Comparison of ENCODE assay signal across 24 cellular contexts in the genomic region with DNA sequence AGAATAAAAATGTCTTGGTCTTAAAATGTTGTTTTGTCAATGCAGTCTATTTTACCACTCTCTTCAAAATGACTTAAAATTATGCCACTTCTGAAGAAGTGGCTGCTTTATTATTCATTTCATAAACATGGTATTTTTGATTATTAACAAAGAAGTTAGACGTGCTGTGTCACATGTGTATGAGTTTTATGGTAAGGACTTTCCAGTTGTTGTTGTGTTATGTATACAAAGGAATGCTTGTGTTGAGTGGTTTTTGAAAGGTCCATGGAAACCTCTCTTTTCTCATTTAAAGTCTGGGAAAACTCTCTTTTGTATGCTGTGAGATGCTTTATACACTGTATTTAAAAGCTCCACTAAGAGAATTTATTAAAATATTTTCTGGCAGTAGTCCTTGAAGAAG.
"Had no signal": no experiment of that assay in that cellular context is flagged by ENCODE, and none has a peak within 500 bp of the region (broad histone marks: within the 10 kb centered on the region; RNA-seq: fewer than 3 reads in every experiment).

No MANE protein-coding gene starts in this region.

- H3K36me3 ChIP-seq: thoracic aorta, thyroid gland, transverse colon, upper lobe of right lung, uterus had no signal

- DNase-seq: stimulated activated CD4-positive, alpha-beta T cell treated with anti-CD3 and anti-CD28 coated beads, Interleukin-2, amount 100 ng/mL, for 48 hours; stimulated activated CD4-positive, alpha-beta T cell treated with anti-CD3 and anti-CD28 coated beads, Interleukin-4, amount 100 ng/mL, for 1 hour; stimulated activated CD4-positive, alpha-beta T cell treated with anti-CD3 and anti-CD28 coated beads, Interleukin-4, amount 100 ng/mL, for 24 hours; stimulated activated CD4-positive, alpha-beta T cell treated with anti-CD3 and anti-CD28 coated beads, Interleukin-4, amount 100 ng/mL, for 4 hours; stimulated activated CD8-positive, alpha-beta memory T cell treated with anti-CD3 and anti-CD28 coated beads, Interleukin-4, amount 100 ng/mL, for 48 hours; stimulated activated naive B cell treated with anti-CD40 and anti-IgM and Interleukin-4, amounts not matched to agents 10 μg/mL and 1 μg/mL and 100 μg/mL, for 72 hours; stimulated activated naive CD4-positive, alpha-beta T cell; stimulated activated naive CD4-positive, alpha-beta T cell treated with Interleukin-2 at 50 U/mL for 16 hours; stimulated activated naive CD8-positive, alpha-beta T cell treated with anti-CD3 and anti-CD28 coated beads, Interleukin-15, amount 100 ng/mL, for 72 hours; stimulated activated naive CD8-positive, alpha-beta T cell treated with anti-CD3 and anti-CD28 coated beads, Interleukin-15, Interleukin-2, amounts not matched to agents 100 U/mL and 50 U/mL, for 24 hours; stomach; substantia nigra; testis; thyroid gland; tibial artery; transverse colon; trophoblast cell; upper lobe of left lung; upper lobe of right lung; uterus had no signal

- H3K4me3 ChIP-seq: stomach, suprapubic skin, testis, thoracic aorta, thyroid gland, tibial artery, tibial nerve, transverse colon, upper lobe of left lung, upper lobe of right lung, uterus, vagina had no signal

- H3K27ac ChIP-seq: stomach, suprapubic skin, testis, thoracic aorta, thyroid gland, tibial artery, tibial nerve, upper lobe of left lung, upper lobe of right lung, uterus, vagina had no signal

- H3K27me3 ChIP-seq: stomach, suprapubic skin, testis, thyroid gland, tibial artery, tibial nerve, upper lobe of left lung, upper lobe of right lung, uterus, vagina had no signal

- H3K9me3 ChIP-seq: stomach, suprapubic skin, testis, thoracic aorta, thyroid gland, tibial artery, tibial nerve, transverse colon, upper lobe of left lung, upper lobe of right lung, uterus, vagina had no signal

- H3K4me1 ChIP-seq: suprapubic skin, testis, thyroid gland, tibial artery, tibial nerve, transverse colon, upper lobe of left lung, upper lobe of right lung, uterus, vagina had no signal
